ENCODE assay signal across 19 cellular contexts in the genomic region with DNA sequence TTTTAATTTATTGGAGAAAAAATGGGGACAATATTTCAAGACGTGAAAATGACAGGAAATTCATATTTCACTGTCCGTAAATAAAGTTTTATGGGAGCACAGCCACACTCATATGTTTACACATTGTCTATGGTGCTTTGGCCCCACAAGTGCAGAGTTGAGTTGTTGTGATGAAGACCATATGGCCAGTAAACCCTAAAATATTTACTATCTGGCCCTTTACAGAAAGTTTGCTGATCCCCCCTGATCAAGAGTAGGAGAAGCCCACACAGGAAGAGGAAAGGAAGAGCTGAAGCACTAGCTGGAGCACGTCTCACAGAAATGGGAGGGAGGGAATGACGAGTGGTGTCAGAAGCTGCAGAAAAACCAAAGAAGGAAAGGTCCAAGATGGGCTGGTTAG.
DNase-seq lines count a peak whose midpoint lies in the region; ATAC-seq, FAIRE-seq and TF ChIP-seq lines count a peak whose summit lies in the region.
"Had no signal": no experiment of that assay in that cellular context is flagged by ENCODE, and none has a peak within 500 bp of the region (broad histone marks: within the 10 kb centered on the region; RNA-seq: fewer than 3 reads in every experiment).

No MANE protein-coding gene starts in this region.

- POLR2A ChIA-PET in MCF 10A (lab: Yijun Ruan, JAX), result no interaction called here

- 53 to 78% (median 72%) methylated on average over 4 of the region's 4 CpGs for WGBS in stomach, 5 donors
- WGBS in small intestine, 3 donors, result 69 to 89% (median 83%) methylated on average over 4 of the region's 4 CpGs

- TF ChIP-seq POLR2A in breast epithelium (IDR thresholded peaks at IDR 0.05) (no peak), stomach (IDR thresholded peaks at IDR 0.05) (no peak), GM18505 (IDR thresholded peaks at IDR 0.05; ENCODE audit: borderline replicate concordance, extremely low read depth, insufficient read depth, insufficient read length) (no peak)

- DNase-seq in MCF 10A (ENCODE audit: unreplicated experiment), result no peak
- DNase-seq in breast epithelium (ENCODE audit: low spot score in 2 of 2), result no peak
- DNase-seq in left kidney (ENCODE audit: low read depth, low spot score), result peak; percentile 41
- DNase-seq in stomach, result no peak
- DNase-seq in small intestine, result no peak
- DNase-seq: COR-L47; Kasumi-1; mesendoderm; NCI-H1092; NCI-H2029 treated with DMSO at 0.1 percent for 48 hours; NCI-H510A; RPMI8226; stimulated activated CD4-positive, alpha-beta T cell treated with anti-CD3 and anti-CD28 coated beads, Interleukin-15, amount 100 ng/mL, for 24 hours; tibial artery had no signal

- H3K9me3 ChIP-seq in breast epithelium, result no peaks in the 10 kb centered on the region
- no peaks in the 10 kb centered on the region for H3K9me3 ChIP-seq in stomach
- H3K9me3 ChIP-seq in small intestine (ENCODE audit: control insufficient read depth, low read depth), result no peaks in the 10 kb centered on the region
- H3K9me3 ChIP-seq: tibial artery had no signal

- CTCF ChIA-PET in MCF 10A (lab: Yijun Ruan, JAX), result no interaction called here

- intact Hi-C loops in MCF 10A (cut with micrococcal nuclease) (no loop called here), breast epithelium (cut with DNase I; ENCODE audit: low total_unique reads) (no loop called here), stomach (cut with DNase I; ENCODE audit: low total_unique reads) (no loop called here)

- TF ChIP-seq EP300 in stomach (IDR thresholded peaks at IDR 0.05), result no peak

- TF ChIP-seq CTCF in MCF 10A (IDR thresholded peaks at IDR 0.05; ENCODE audit: unreplicated experiment), result no peak
- no peak for TF ChIP-seq CTCF in breast epithelium (IDR thresholded peaks at IDR 0.05)
- no peak for TF ChIP-seq CTCF in stomach (IDR thresholded peaks at IDR 0.05)

- H3K36me3 ChIP-seq in breast epithelium, result no peaks in the 10 kb centered on the region
- H3K36me3 ChIP-seq in stomach, result peaks cover 3 to 15% (median 7%) of the 10 kb centered on the region in 4 donors
- H3K36me3 ChIP-seq in small intestine (ENCODE audit: control insufficient read depth in 2 of 2, insufficient read depth in 2 of 2, low read length in 2 of 2), result no peaks in the 10 kb centered on the region
- H3K36me3 ChIP-seq: cardiac muscle cell, tibial artery had no signal

- no peak overlapping the region for H3K4me3 Mint-ChIP-seq in MCF 10A (ENCODE audit: unreplicated experiment)
- H3K4me3 Mint-ChIP-seq in activated T-helper 17 cell treated with anti-CD3 and anti-CD28 coated beads, Interleukin-2, amount 50 U/mL, for 72 hours, result peak overlapping the region; percentile 65

- H3K27ac Mint-ChIP-seq in MCF 10A (ENCODE audit: low read depth, unreplicated experiment), result peak overlapping the region; percentile 93
- peak overlapping the region; percentile 33 for H3K27ac Mint-ChIP-seq in activated T-helper 17 cell treated with anti-CD3 and anti-CD28 coated beads, Interleukin-2, amount 50 U/mL, for 72 hours

- no TSS peak for BruUV-seq in MCF 10A (replicated peaks; lab: Mats Ljungman, UMichigan)

- H3K4me1 ChIP-seq in breast epithelium, result peaks cover 0 to 3% of the 10 kb centered on the region in 2 donors
- H3K4me1 ChIP-seq in stomach, result peaks cover 11 to 46% (median 25%) of the 10 kb centered on the region in 4 donors
- H3K4me1 ChIP-seq in small intestine (ENCODE audit: control insufficient read depth in 2 of 2, insufficient read depth in 1 of 2, low read depth in 1 of 2, low read length in 1 of 2), result peaks cover 3 to 17% of the 10 kb centered on the region in 2 donors

- no peak for FAIRE-seq in small intestine (lab: Jason Lieb, UNC)
- FAIRE-seq: TTC549 had no signal

- ATAC-seq in activated T-helper 17 cell treated with anti-CD3 and anti-CD28 coated beads, Interleukin-2, amount 50 U/mL, for 72 hours (replicated peaks), result no peak
- ATAC-seq in GM18505 (IDR thresholded peaks at IDR 0.05; ENCODE audit: unreplicated experiment), result no peak
- ATAC-seq in esophagus mucosa, result no peak

- peaks cover 44% of the 10 kb centered on the region for H3K4me1 Mint-ChIP-seq in MCF 10A (ENCODE audit: insufficient read depth, unreplicated experiment)
- H3K4me1 Mint-ChIP-seq in activated T-helper 17 cell treated with anti-CD3 and anti-CD28 coated beads, Interleukin-2, amount 50 U/mL, for 72 hours, result peaks cover 55% of the 10 kb centered on the region

- no peak overlapping the region for H3K4me3 ChIP-seq in breast epithelium
- no peak overlapping the region for H3K4me3 ChIP-seq in stomach
- H3K4me3 ChIP-seq in small intestine (ENCODE audit: low read depth in 1 of 2, low read length in 2 of 2), result no peak overlapping the region
- H3K4me3 ChIP-seq: cardiac muscle cell, tibial artery had no signal

- no peaks in the 10 kb centered on the region for H3K27me3 Mint-ChIP-seq in MCF 10A (ENCODE audit: insufficient read depth, unreplicated experiment)
- no peaks in the 10 kb centered on the region for H3K27me3 Mint-ChIP-seq in activated T-helper 17 cell treated with anti-CD3 and anti-CD28 coated beads, Interleukin-2, amount 50 U/mL, for 72 hours

- H3K36me3 Mint-ChIP-seq in MCF 10A (ENCODE audit: insufficient read depth, unreplicated experiment), result peaks cover 48% of the 10 kb centered on the region
- peaks cover 44% of the 10 kb centered on the region for H3K36me3 Mint-ChIP-seq in activated T-helper 17 cell treated with anti-CD3 and anti-CD28 coated beads, Interleukin-2, amount 50 U/mL, for 72 hours (ENCODE audit: low read depth)

- no peaks in the 10 kb centered on the region for H3K27me3 ChIP-seq in breast epithelium
- no peaks in the 10 kb centered on the region for H3K27me3 ChIP-seq in stomach
- no peaks in the 10 kb centered on the region for H3K27me3 ChIP-seq in small intestine (ENCODE audit: control insufficient read depth in 2 of 2, insufficient read depth in 2 of 2, low read length in 2 of 2)
- H3K27me3 ChIP-seq: cardiac muscle cell, tibial artery had no signal

- H3K27ac ChIP-seq in breast epithelium (no peak overlapping the region), stomach (peak overlapping the region in 4 of 5 donors; percentile 13 to 82 (median 36)), small intestine (ENCODE audit: low read depth in 1 of 2, low read length in 1 of 2) (peak overlapping the region in 1 of 2 donors; percentile 18)
- H3K27ac ChIP-seq: tibial artery had no signal

- H3K9me3 Mint-ChIP-seq in MCF 10A (ENCODE audit: unreplicated experiment), result no peaks in the 10 kb centered on the region
- H3K9me3 Mint-ChIP-seq in activated T-helper 17 cell treated with anti-CD3 and anti-CD28 coated beads, Interleukin-2, amount 50 U/mL, for 72 hours, result no peaks in the 10 kb centered on the region

Comparison
In these comparisons a context has a peak if more than half of its experiments do, and no peak if none do; other contexts are left out.
1. H3K27ac ChIP-seq: peak in stomach (4 of 5); none in breast epithelium (0 of 2).